In genomic region chr11:123475478-123475877, GRCh38 we compare ENCODE assay signal across 9 cellular contexts. TPM values are rescaled to one million over a fixed set of nuclear protein-coding genes. Genes with fewer than 3 reads are reported as not detected.
DNase-seq lines count a peak whose midpoint lies in the region; ATAC-seq and TF ChIP-seq lines count a peak whose summit lies in the region.
"Had no signal": no experiment of that assay in that cellular context is flagged by ENCODE, and none has a peak within 500 bp of the region (broad histone marks: within the 10 kb centered on the region; RNA-seq: fewer than 3 reads in every experiment).

No MANE protein-coding gene starts in this region.

- H3K23me2 ChIP-seq in H9 (ENCODE audit: insufficient read length, low read depth, low read length, poor library complexity, severe bottlenecking): no peaks in the 10 kb centered on the region

- no peaks in the 10 kb centered on the region for H3K79me1 ChIP-seq in H9 (ENCODE audit: insufficient read depth, low read depth, low read length, poor library complexity, severe bottlenecking)

- no peak overlapping the region for H4K91ac ChIP-seq in H9 (ENCODE audit: insufficient read length, low read depth, low read length)

- no peak overlapping the region for H2BK120ac ChIP-seq in H9 (ENCODE audit: low read depth, low read length, poor library complexity, severe bottlenecking)

- H2BK15ac ChIP-seq in H9 (ENCODE audit: low read depth, low read length): no peak overlapping the region

- H3K36me3 Mint-ChIP-seq in H9 (ENCODE audit: insufficient read depth in 1 of 3, low read depth in 3 of 3) (peaks cover 0 to 4% (median 1%) of the 10 kb centered on the region in 3 experiments; a peak in 2 of 7 replicates), T-helper 17 cell (ENCODE audit: low read depth) (no peaks in the 10 kb centered on the region)
- H3K36me3 Mint-ChIP-seq: IgD-negative memory B cell had no signal

- 0 out of 7 replicates have a peak overlapping the region, but pooled peaks of 1 of the 3 experiments have one; percentile 46 for H3K27ac Mint-ChIP-seq in H9
- H3K27ac Mint-ChIP-seq in T-helper 17 cell: peak overlapping the region; percentile 51
- H3K27ac Mint-ChIP-seq: IgD-negative memory B cell had no signal

- H3K4me1 ChIP-seq in H9 (ENCODE audit: insufficient read depth, low read length): no peaks in the 10 kb centered on the region
- H3K4me1 ChIP-seq in esophagus muscularis mucosa: peaks cover 0 to 18% (median 4%) of the 10 kb centered on the region in 4 donors

- H3K56ac ChIP-seq in H9 (ENCODE audit: insufficient read length, low read depth, low read length): no peak overlapping the region

- H3K9me3 ChIP-seq in H9 (ENCODE audit: control insufficient read depth, low read depth, low read length): no peaks in the 10 kb centered on the region
- H3K9me3 ChIP-seq in T-helper 17 cell (ENCODE audit: control insufficient read depth, low read length, poor library complexity, severe bottlenecking): no peaks in the 10 kb centered on the region
- no peaks in the 10 kb centered on the region for H3K9me3 ChIP-seq in esophagus muscularis mucosa

- DNase-seq in COR-L47 (lab: John Stamatoyannopoulos, UW) (peak; percentile 42), H9 (no peak), T-helper 17 cell (no peak), kidney epithelial cell (ENCODE audit: low read depth) (no peak), NCI-H2171 (lab: John Stamatoyannopoulos, UW) (no peak), erythroblast (lab: John Stamatoyannopoulos, UW) (no peak), esophagus muscularis mucosa (ENCODE audit: extremely low spot score) (no peak)

- no peak overlapping the region for H2BK12ac ChIP-seq in H9 (ENCODE audit: insufficient read length, low read depth, low read length)

- H2AFZ ChIP-seq in H9 (ENCODE audit: low read length): no peak overlapping the region

- intact Hi-C loops in esophagus muscularis mucosa (cut with DNase I): loop anchor here (5.0 kb wide), 1 partner anchor 68 kb away; no protein-coding TSS in a partner anchor

- H3K4me2 ChIP-seq in H9 (ENCODE audit: insufficient read depth, insufficient read length, low read length): no peak overlapping the region

- H3K23ac ChIP-seq in H9 (ENCODE audit: insufficient read length, low read depth, low read length): no peak overlapping the region

- ATAC-seq in T-helper 17 cell: no peak
- ATAC-seq in GM21723 (IDR thresholded peaks at IDR 0.05; ENCODE audit: unreplicated experiment): no peak

- H3K9me3 Mint-ChIP-seq in H9: no peaks in the 10 kb centered on the region
- H3K9me3 Mint-ChIP-seq: IgD-negative memory B cell had no signal

- peak; percentile 66 for TF ChIP-seq CTCF in H9 (conservative IDR thresholded peaks at IDR 0.05)
- TF ChIP-seq CTCF in kidney epithelial cell (IDR thresholded peaks at IDR 0.05; ENCODE audit: insufficient read depth, low read length, poor library complexity, severe bottlenecking): peak; percentile 30
- no peak for TF ChIP-seq CTCF in esophagus muscularis mucosa (IDR thresholded peaks at IDR 0.05)

- TF ChIP-seq EP300 in esophagus muscularis mucosa (IDR thresholded peaks at IDR 0.05): no peak

- no CpG with 5 or more reads among the region's 3 CpGs for WGBS in H9 (ENCODE audit: extremely low coverage, insufficient read length, low lambda C conversion rate)
- 84% methylated on average over 3 of the region's 3 CpGs for WGBS in esophagus muscularis mucosa

- no peak overlapping the region for H4K5ac ChIP-seq in H9 (ENCODE audit: insufficient read length, low read depth, low read length)

- H3T11ph ChIP-seq in H9 (ENCODE audit: low read length): no peak overlapping the region

- H4K20me1 ChIP-seq in H9 (ENCODE audit: control insufficient read depth, insufficient read depth, insufficient read length): no peaks in the 10 kb centered on the region

- H3K18ac ChIP-seq in H9 (ENCODE audit: insufficient read length, low read depth, low read length): no peak overlapping the region

- H3K4me3 Mint-ChIP-seq in H9 (no peak overlapping the region), T-helper 17 cell (no peak overlapping the region)
- H3K4me3 Mint-ChIP-seq: IgD-negative memory B cell had no signal

- H3K27me3 Mint-ChIP-seq in H9 (ENCODE audit: low read depth) (no peaks in the 10 kb centered on the region), T-helper 17 cell (no peaks in the 10 kb centered on the region)

- no peaks in the 10 kb centered on the region for H3K79me2 ChIP-seq in H9 (ENCODE audit: insufficient read depth, low read length)

- H3K27ac ChIP-seq in H9 (ENCODE audit: insufficient read length, low read depth, low read length): no peak overlapping the region
- no peak overlapping the region for H3K27ac ChIP-seq in esophagus muscularis mucosa (replicated peaks in 1 of 4)

- no peaks in the 10 kb centered on the region for H3K27me3 ChIP-seq in H9 (ENCODE audit: insufficient read depth, low read length)
- H3K27me3 ChIP-seq in kidney epithelial cell (ENCODE audit: control insufficient read depth, insufficient read depth, low read length): no peaks in the 10 kb centered on the region
- H3K27me3 ChIP-seq in esophagus muscularis mucosa: no peaks in the 10 kb centered on the region

- H4K8ac ChIP-seq in H9 (replicated peaks; ENCODE audit: insufficient read length, low read depth, low read length): no peak overlapping the region

- no peak overlapping the region for H3K9ac ChIP-seq in H9 (ENCODE audit: extremely low read depth, insufficient read length, low read length)

- peaks cover 42 to 44% of the 10 kb centered on the region in 2 experiments for H3K4me1 Mint-ChIP-seq in H9
- peaks cover 26% of the 10 kb centered on the region for H3K4me1 Mint-ChIP-seq in T-helper 17 cell

- H3K36me3 ChIP-seq in kidney epithelial cell (ENCODE audit: control insufficient read depth, insufficient read depth, low read length) (no peaks in the 10 kb centered on the region), esophagus muscularis mucosa (no peaks in the 10 kb centered on the region)

- H3K14ac ChIP-seq in H9 (ENCODE audit: insufficient read depth, low read length): no peak overlapping the region

- no peak overlapping the region for H3K4me3 ChIP-seq in kidney epithelial cell (ENCODE audit: low read depth, low read length)
- no peak overlapping the region for H3K4me3 ChIP-seq in esophagus muscularis mucosa

- no peak overlapping the region for H2AK5ac ChIP-seq in H9 (ENCODE audit: insufficient read length, low read length)

- H2BK5ac ChIP-seq in H9 (ENCODE audit: insufficient read length, low read length): no peak overlapping the region

- TF ChIP-seq POLR2A in erythroblast (IDR thresholded peaks at IDR 0.05; ENCODE audit: low read length) (no peak), esophagus muscularis mucosa (IDR thresholded peaks at IDR 0.05; ENCODE audit: low read depth) (no peak)

- H3K4ac ChIP-seq in H9 (ENCODE audit: low read depth, low read length): no peak overlapping the region

- H2BK20ac ChIP-seq in H9 (ENCODE audit: low read depth, low read length, poor library complexity, severe bottlenecking): no peak overlapping the region

RNA-seq across cellular contexts. Expression of gene GRAMD1B, which starts 45.4 kb away (rescaled TPM):
- total RNA-seq in H9 (2021) (24.7 and 25.9 TPM in 2 replicates), T-helper 17 cell (10 to 100 TPM; 25.1 to 33.1 TPM), kidney epithelial cell (3.4 and 8.8 TPM in 2 replicates), esophagus muscularis mucosa (1 to 10 TPM; 2.2 to 4.0 (median 3.5) TPM)

Comparison
In these comparisons a context has a peak if more than half of its experiments do, and no peak if none do; other contexts are left out.
1. CTCF ChIP-seq: peak in H9 (single experiment) and kidney epithelial cell (single experiment); none in esophagus muscularis mucosa (0 of 3).